19 cellular contexts compared by ENCODE assay signal in genomic region chr9:35718726-35719511, GRCh38. TPM values are rescaled to one million over a fixed set of nuclear protein-coding genes. Genes with fewer than 3 reads are reported as not detected.
DNase-seq lines count a peak whose midpoint lies in the region; ATAC-seq, FAIRE-seq and TF ChIP-seq lines count a peak whose summit lies in the region.
"Had no signal": no experiment of that assay in that cellular context is flagged by ENCODE, and none has a peak within 500 bp of the region (broad histone marks: within the 10 kb centered on the region; RNA-seq: fewer than 3 reads in every experiment).

No MANE protein-coding gene starts in this region.

- no peaks in the 10 kb centered on the region for H3K4me1 ChIP-seq in naive thymus-derived CD4-positive, alpha-beta T cell (ENCODE audit: control insufficient read depth in 2 of 2, insufficient read depth in 2 of 2, low read length in 2 of 2)
- H3K4me1 ChIP-seq in effector memory CD4-positive, alpha-beta T cell (ENCODE audit: control insufficient read depth, insufficient read depth, low read length, poor library complexity, severe bottlenecking), result no peaks in the 10 kb centered on the region

- peak; percentile 47 for DNase-seq in ELR (ENCODE audit: low read depth)
- no peak for DNase-seq in central memory CD8-positive, alpha-beta T cell (ENCODE audit: low spot score in 2 of 2)
- no peak for DNase-seq in naive thymus-derived CD4-positive, alpha-beta T cell
- no peak for DNase-seq in GM12892 (ENCODE audit: insufficient read length)
- no peak for DNase-seq in effector memory CD4-positive, alpha-beta T cell
- DNase-seq: activated naive CD8-positive, alpha-beta T cell treated with anti-CD3 and anti-CD28 coated beads for 36 hours; DND-41; endodermal cell; glutamatergic neuron; NCI-H526; nucleus accumbens; stimulated activated CD4-positive, alpha-beta T cell treated with anti-CD3 and anti-CD28 coated beads, Interleukin-4, amount 100 ng/mL, for 24 hours had no signal

- H3K27ac Mint-ChIP-seq in IgD-negative memory B cell, result peak overlapping the region; percentile 92 to 99 (median 93)
- H3K27ac Mint-ChIP-seq in central memory CD8-positive, alpha-beta T cell (ENCODE audit: low read depth), result peak overlapping the region; percentile 57
- H3K27ac Mint-ChIP-seq in naive thymus-derived CD4-positive, alpha-beta T cell, result peak overlapping the region in 3 of 9 donors; percentile 8 to 70 (median 19)
- H3K27ac Mint-ChIP-seq: activated naive CD8-positive, alpha-beta T cell treated with anti-CD3 and anti-CD28 coated beads for 36 hours; endodermal cell; mesothelial cell of epicardium; WTC11 had no signal

- peaks cover 4% of the 10 kb centered on the region for H3K36me3 Mint-ChIP-seq in IgD-negative memory B cell
- peaks cover 80% of the 10 kb centered on the region for H3K36me3 Mint-ChIP-seq in central memory CD8-positive, alpha-beta T cell (ENCODE audit: insufficient read depth)
- H3K36me3 Mint-ChIP-seq in naive thymus-derived CD4-positive, alpha-beta T cell, result peaks cover 26 to 64% (median 37%) of the 10 kb centered on the region in 5 donors

- CTCF ChIA-PET in naive thymus-derived CD4-positive, alpha-beta T cell (lab: Charles Lee), result interaction anchor here (1.2 kb wide), 1 partner anchor 22 kb away, joined by 4 read pairs; no protein-coding TSS in a partner anchor

- no peaks in the 10 kb centered on the region for H3K9me3 Mint-ChIP-seq in IgD-negative memory B cell
- H3K9me3 Mint-ChIP-seq in central memory CD8-positive, alpha-beta T cell, result no peaks in the 10 kb centered on the region
- peaks cover 0 to 1% (median 0%) of the 10 kb centered on the region in 11 donors for H3K9me3 Mint-ChIP-seq in naive thymus-derived CD4-positive, alpha-beta T cell
- H3K9me3 Mint-ChIP-seq: activated naive CD8-positive, alpha-beta T cell treated with anti-CD3 and anti-CD28 coated beads for 36 hours; endodermal cell; mesothelial cell of epicardium; WTC11 had no signal

- H3K27me3 Mint-ChIP-seq in IgD-negative memory B cell, result no peaks in the 10 kb centered on the region
- no peaks in the 10 kb centered on the region for H3K27me3 Mint-ChIP-seq in central memory CD8-positive, alpha-beta T cell
- H3K27me3 Mint-ChIP-seq in naive thymus-derived CD4-positive, alpha-beta T cell, result no peaks in the 10 kb centered on the region
- H3K27me3 Mint-ChIP-seq: activated naive CD8-positive, alpha-beta T cell treated with anti-CD3 and anti-CD28 coated beads for 36 hours had no signal

- H3K27me3 ChIP-seq in naive thymus-derived CD4-positive, alpha-beta T cell (ENCODE audit: control insufficient read depth in 2 of 2, insufficient read depth in 2 of 2, low read length in 2 of 2), result no peaks in the 10 kb centered on the region
- H3K27me3 ChIP-seq in effector memory CD4-positive, alpha-beta T cell (replicated peaks; ENCODE audit: control insufficient read depth, insufficient read depth, low read length, poor library complexity, severe bottlenecking), result no peaks in the 10 kb centered on the region

- peak overlapping the region; percentile 24 to 71 (median 39) for H3K4me3 Mint-ChIP-seq in IgD-negative memory B cell
- H3K4me3 Mint-ChIP-seq in central memory CD8-positive, alpha-beta T cell, result no peak overlapping the region
- no peak overlapping the region for H3K4me3 Mint-ChIP-seq in naive thymus-derived CD4-positive, alpha-beta T cell
- H3K4me3 Mint-ChIP-seq: activated naive CD8-positive, alpha-beta T cell treated with anti-CD3 and anti-CD28 coated beads for 36 hours; endodermal cell; mesothelial cell of epicardium; WTC11 had no signal

- FAIRE-seq in GM12892 (lab: Jason Lieb, UNC), result no peak

- intact Hi-C loops in naive thymus-derived CD4-positive, alpha-beta T cell (cut with micrococcal nuclease), result no loop called here

- H3K27ac ChIP-seq in naive thymus-derived CD4-positive, alpha-beta T cell (ENCODE audit: low read depth, low read length), result no peak overlapping the region
- H3K27ac ChIP-seq in effector memory CD4-positive, alpha-beta T cell (ENCODE audit: insufficient read depth, low read length, poor library complexity, severe bottlenecking), result no peak overlapping the region
- H3K27ac ChIP-seq: HL-60 had no signal

- peaks cover 10 to 21% (median 16%) of the 10 kb centered on the region in 3 donors for H3K4me1 Mint-ChIP-seq in IgD-negative memory B cell
- H3K4me1 Mint-ChIP-seq in central memory CD8-positive, alpha-beta T cell, result peaks cover 26% of the 10 kb centered on the region
- H3K4me1 Mint-ChIP-seq in naive thymus-derived CD4-positive, alpha-beta T cell, result peaks cover 0 to 13% (median 0%) of the 10 kb centered on the region in 7 donors
- H3K4me1 Mint-ChIP-seq: activated naive CD8-positive, alpha-beta T cell treated with anti-CD3 and anti-CD28 coated beads for 36 hours; endodermal cell; mesothelial cell of epicardium; WTC11 had no signal

- H3K36me3 ChIP-seq in naive thymus-derived CD4-positive, alpha-beta T cell (ENCODE audit: control insufficient read depth in 2 of 3, insufficient read depth in 3 of 3, low read length in 3 of 3), result peaks cover 52 to 100% (median 85%) of the 10 kb centered on the region in 3 experiments
- H3K36me3 ChIP-seq in effector memory CD4-positive, alpha-beta T cell (ENCODE audit: control insufficient read depth, insufficient read depth, low read length), result peaks cover 100% of the 10 kb centered on the region

- H3K4me3 ChIP-seq in naive thymus-derived CD4-positive, alpha-beta T cell (ENCODE audit: low read length), result no peak overlapping the region
- H3K4me3 ChIP-seq in effector memory CD4-positive, alpha-beta T cell (ENCODE audit: insufficient read depth, low read depth, low read length, poor library complexity, severe bottlenecking), result no peak overlapping the region

- no peaks in the 10 kb centered on the region for H3K9me3 ChIP-seq in naive thymus-derived CD4-positive, alpha-beta T cell (ENCODE audit: control insufficient read depth in 2 of 3, low read length in 3 of 3)
- H3K9me3 ChIP-seq in effector memory CD4-positive, alpha-beta T cell (ENCODE audit: control insufficient read depth, low read length), result no peaks in the 10 kb centered on the region

- POLR2A ChIA-PET in naive thymus-derived CD4-positive, alpha-beta T cell (lab: Charles Lee), result no interaction called here

- no peak for ATAC-seq in central memory CD8-positive, alpha-beta T cell (replicated peaks; ENCODE audit: extremely low read depth, poor library complexity, severe bottlenecking)
- peak; percentile 75 for ATAC-seq in naive thymus-derived CD4-positive, alpha-beta T cell
- ATAC-seq in HG03175 (IDR thresholded peaks at IDR 0.05; ENCODE audit: unreplicated experiment) (no peak), GM19328 (IDR thresholded peaks at IDR 0.05; ENCODE audit: unreplicated experiment) (no peak)
- ATAC-seq: sciatic nerve, WTC11 had no signal

- TF ChIP-seq POLR2A in GM12892 (IDR thresholded peaks at IDR 0.05; ENCODE audit: low read depth, low read length), result no peak

RNA-seq across cellular contexts. Expression of gene TLN1, which starts 13.1 kb away (rescaled TPM):
- polyA plus RNA-seq in IgD-negative memory B cell, result 106 TPM
- 100 to 1,000 TPM; 191 to 369 (median 241) TPM for total RNA-seq in naive thymus-derived CD4-positive, alpha-beta T cell
- 100 to 1,000 TPM in 1 of 2 donors, 10 to 100 TPM in 1; 33.8 to 112 TPM for polyA plus RNA-seq in naive thymus-derived CD4-positive, alpha-beta T cell
- 65.4 TPM for polyA plus RNA-seq in GM12892 (2012; ENCODE audit: missing spikeins)

RNA-seq across cellular contexts. Expression of gene CREB3, which starts 13.5 kb away (rescaled TPM):
- polyA plus RNA-seq in IgD-negative memory B cell, result 29.3 TPM
- 10 to 100 TPM; 13.4 to 22.1 (median 20.9) TPM for total RNA-seq in naive thymus-derived CD4-positive, alpha-beta T cell
- polyA plus RNA-seq in naive thymus-derived CD4-positive, alpha-beta T cell, result 10 to 100 TPM; 33.2 to 40.2 TPM
- polyA plus RNA-seq in GM12892 (2012; ENCODE audit: missing spikeins), result 19.2 TPM

RNA-seq across cellular contexts. Expression of gene TPM2, which starts 29.2 kb away (rescaled TPM):
- not detected for polyA plus RNA-seq in IgD-negative memory B cell
- total RNA-seq in naive thymus-derived CD4-positive, alpha-beta T cell, result 100 to 1,000 TPM in 2 of 5 experiments, 10 to 100 TPM in 3; 15.0 to 136 (median 47.6) TPM
- under 1 TPM in 1 of 2 donors, not detected in 1; 0.87 TPM for polyA plus RNA-seq in naive thymus-derived CD4-positive, alpha-beta T cell
- polyA plus RNA-seq in GM12892 (2012; ENCODE audit: missing spikeins), result 3.6 TPM

RNA-seq across cellular contexts. Expression of gene GBA2, which starts 30.1 kb away (rescaled TPM):
- 34.6 TPM for polyA plus RNA-seq in IgD-negative memory B cell
- total RNA-seq in naive thymus-derived CD4-positive, alpha-beta T cell, result 10 to 100 TPM; 22.7 to 55.4 (median 49.9) TPM
- 10 to 100 TPM; 18.0 to 24.3 TPM for polyA plus RNA-seq in naive thymus-derived CD4-positive, alpha-beta T cell
- polyA plus RNA-seq in GM12892 (2012; ENCODE audit: missing spikeins), result 28.3 TPM

RNA-seq across cellular contexts. Expression of gene RGP1, which starts 30.2 kb away (rescaled TPM):
- polyA plus RNA-seq in IgD-negative memory B cell, result 7.2 TPM
- total RNA-seq in naive thymus-derived CD4-positive, alpha-beta T cell, result 10 to 100 TPM; 21.2 to 28.8 (median 23.3) TPM
- 1 to 10 TPM; 8.8 to 9.1 TPM for polyA plus RNA-seq in naive thymus-derived CD4-positive, alpha-beta T cell
- polyA plus RNA-seq in GM12892 (2012; ENCODE audit: missing spikeins), result 6.3 TPM

Comparison
In these comparisons a context has a peak if more than half of its experiments do, and no peak if none do; other contexts are left out.
1. H3K4me3 Mint-ChIP-seq: peak in IgD-negative memory B cell (4 of 4); none in central memory CD8-positive, alpha-beta T cell (single experiment) and naive thymus-derived CD4-positive, alpha-beta T cell (0 of 10).